ENCODE assay signal across 12 cellular contexts in genomic region chr17:8574687-8575086, GRCh38. TPM values are rescaled to one million over a fixed set of nuclear protein-coding genes. Genes with fewer than 3 reads are reported as not detected.
DNase-seq lines count a peak whose midpoint lies in the region; ATAC-seq and TF ChIP-seq lines count a peak whose summit lies in the region.
"Had no signal": no experiment of that assay in that cellular context is flagged by ENCODE, and none has a peak within 500 bp of the region (broad histone marks: within the 10 kb centered on the region; RNA-seq: fewer than 3 reads in every experiment).

No MANE protein-coding gene starts in this region.

- no peak overlapping the region for H2AFZ ChIP-seq in OCI-LY7 (ENCODE audit: low read length)

- H3K9me3 ChIP-seq in A673 (ENCODE audit: low read depth, low read length, poor library complexity, severe bottlenecking), result no peaks in the 10 kb centered on the region
- no peaks in the 10 kb centered on the region for H3K9me3 ChIP-seq in OCI-LY7 (ENCODE audit: low read length)
- H3K9me3 ChIP-seq in esophagus muscularis mucosa, result no peaks in the 10 kb centered on the region
- H3K9me3 ChIP-seq in liver (ENCODE audit: control insufficient read depth in 4 of 4, low read length in 3 of 4), result no peaks in the 10 kb centered on the region
- no peaks in the 10 kb centered on the region for H3K9me3 ChIP-seq in tibial nerve
- H3K9me3 ChIP-seq: upper lobe of right lung had no signal

- 67% methylated on average over 9 of the region's 9 CpGs for WGBS in esophagus muscularis mucosa
- 84% methylated on average over 9 of the region's 9 CpGs for WGBS in liver
- 80 to 85% methylated on average over 9 of the region's 9 CpGs for WGBS in tibial nerve, 2 donors

- TF ChIP-seq POLR2A in esophagus muscularis mucosa (IDR thresholded peaks at IDR 0.05; ENCODE audit: low read depth), result no peak
- no peak for TF ChIP-seq POLR2A in tibial nerve (IDR thresholded peaks at IDR 0.05)

- no peaks in the 10 kb centered on the region for H4K20me1 ChIP-seq in OCI-LY7 (ENCODE audit: insufficient read depth, low read length)

- CTCF ChIA-PET in A673 (lab: Charles Lee), result no interaction called here
- CTCF ChIA-PET in OCI-LY7 (lab: Charles Lee; ENCODE audit: unreplicated experiment), result no interaction called here

- no peak for ATAC-seq in omental fat pad (ENCODE audit: low FRiP score)
- ATAC-seq: activated CD4-positive, alpha-beta T cell treated with anti-CD3 and anti-CD28 coated beads for 36 hours; upper lobe of right lung had no signal

- H3K27me3 ChIP-seq in A673 (replicated peaks; ENCODE audit: insufficient read depth, low read depth, low read length, poor library complexity), result no peaks in the 10 kb centered on the region
- H3K27me3 ChIP-seq in esophagus muscularis mucosa, result no peaks in the 10 kb centered on the region
- no peaks in the 10 kb centered on the region for H3K27me3 ChIP-seq in liver (ENCODE audit: control insufficient read depth in 4 of 4, insufficient read depth in 4 of 4, low read length in 3 of 4)
- no peaks in the 10 kb centered on the region for H3K27me3 ChIP-seq in tibial nerve
- H3K27me3 ChIP-seq: upper lobe of right lung had no signal

- H3K4me2 ChIP-seq in OCI-LY7 (ENCODE audit: low read length), result no peak overlapping the region

- no peaks in the 10 kb centered on the region for H3K79me2 ChIP-seq in OCI-LY7 (ENCODE audit: insufficient read depth, low read depth, low read length)

- TF ChIP-seq EP300 in esophagus muscularis mucosa (IDR thresholded peaks at IDR 0.05), result no peak
- no peak for TF ChIP-seq EP300 in tibial nerve (IDR thresholded peaks at IDR 0.05)

- no peak overlapping the region for H3K27ac ChIP-seq in A673 (ENCODE audit: low read depth, low read length, poor library complexity, severe bottlenecking)
- H3K27ac ChIP-seq in OCI-LY7 (ENCODE audit: low read depth, low read length, poor library complexity, severe bottlenecking), result no peak overlapping the region
- no peak overlapping the region for H3K27ac ChIP-seq in esophagus muscularis mucosa (replicated peaks in 1 of 4)
- no peak overlapping the region for H3K27ac ChIP-seq in liver (ENCODE audit: low read depth in 1 of 2, low read length in 2 of 2)
- no peak overlapping the region for H3K27ac ChIP-seq in tibial nerve
- H3K27ac ChIP-seq: upper lobe of right lung had no signal

- DNase-seq in A673 (ENCODE audit: low spot score), result no peak
- no peak for DNase-seq in OCI-LY7 (ENCODE audit: low spot score)
- no peak for DNase-seq in esophagus muscularis mucosa (ENCODE audit: extremely low spot score)
- no peak for DNase-seq in activated CD4-positive, alpha-beta T cell treated with anti-CD3 and anti-CD28 coated beads, Interleukin-2, amount 50 U/mL, for 4 hours
- DNase-seq in DMS 273 treated with DMSO at 0.1 percent for 48 hours (lab: John Stamatoyannopoulos, UW), result no peak
- no peak for DNase-seq in tibial nerve (ENCODE audit: low spot score in 2 of 2)
- no peak for DNase-seq in omental fat pad (ENCODE audit: low spot score)
- DNase-seq: activated CD4-positive, alpha-beta T cell treated with anti-CD3 and anti-CD28 coated beads for 36 hours; activated T-cell treated with anti-CD3 and anti-CD28 coated beads, Interleukin-2, amount 50 U/mL, for 24 hours; amniotic stem cell; upper lobe of right lung had no signal

- POLR2A ChIA-PET in A673 (lab: Charles Lee; ENCODE audit: low non-redundant PET), result no interaction called here
- POLR2A ChIA-PET in OCI-LY7 (lab: Charles Lee), result interaction anchor here (0.9 kb wide), 1 partner anchor 11 kb away, joined by 3 read pairs; no protein-coding TSS in a partner anchor

- H3K4me3 ChIP-seq in A673 (ENCODE audit: low read depth, low read length, poor library complexity, severe bottlenecking) (no peak overlapping the region), OCI-LY7 (ENCODE audit: low read depth, low read length, poor library complexity, severe bottlenecking) (no peak overlapping the region), esophagus muscularis mucosa (no peak overlapping the region), liver (ENCODE audit: low read depth in 1 of 3, low read length in 3 of 3) (no peak overlapping the region), tibial nerve (no peak overlapping the region)
- H3K4me3 ChIP-seq: upper lobe of right lung had no signal

- H3K36me3 ChIP-seq in A673 (ENCODE audit: insufficient read depth, low read length, poor library complexity, severe bottlenecking) (peaks cover 5% of the 10 kb centered on the region), OCI-LY7 (ENCODE audit: insufficient read depth, low read length) (0 out of 2 replicates have a peak, but pooled peaks cover 2% of the 10 kb centered on the region), esophagus muscularis mucosa (peaks cover 0 to 7% (median 3%) of the 10 kb centered on the region in 4 donors), liver (ENCODE audit: control insufficient read depth in 4 of 4, insufficient read depth in 3 of 4, low read depth in 1 of 4, low read length in 3 of 4) (peaks cover 0 to 3% (median under 1%) of the 10 kb centered on the region in 4 donors), tibial nerve (peaks cover 0 to 14% (median 0%) of the 10 kb centered on the region in 3 donors)

- TF ChIP-seq RAD21 in liver (IDR thresholded peaks at IDR 0.05), result peak; percentile 44 to 74

- no TSS peak for BruUV-seq in A673 (replicated peaks; lab: Mats Ljungman, UMichigan)
- no TSS peak for BruUV-seq in OCI-LY7 (replicated peaks; lab: Mats Ljungman, UMichigan)

- intact Hi-C loops in A673 (cut with micrococcal nuclease; ENCODE audit: unreplicated experiment), result loop anchor here (5.0 kb wide), 1 partner anchor 173 kb away; no protein-coding TSS in a partner anchor
- intact Hi-C loops in OCI-LY7 (cut with micrococcal nuclease; ENCODE audit: unreplicated experiment), result no loop called here
- intact Hi-C loops in esophagus muscularis mucosa (cut with DNase I), result loop anchor here (2.0 kb wide), 1 partner anchor 172 kb away; no protein-coding TSS in a partner anchor

- H3K9ac ChIP-seq in liver (ENCODE audit: low read depth in 1 of 2, low read length in 2 of 2), result no peak overlapping the region

- no peaks in the 10 kb centered on the region for H3K9me2 ChIP-seq in OCI-LY7 (ENCODE audit: insufficient read depth, low read length)

- 0 out of 2 replicates have a peak, but pooled peaks have one; percentile 24 for TF ChIP-seq CTCF in A673 (conservative IDR thresholded peaks at IDR 0.05; ENCODE audit: low read depth, low read length)
- TF ChIP-seq CTCF in OCI-LY7 (conservative IDR thresholded peaks at IDR 0.05; ENCODE audit: low read length), result 0 out of 2 replicates have a peak, but pooled peaks have one; percentile 14
- TF ChIP-seq CTCF in esophagus muscularis mucosa (IDR thresholded peaks at IDR 0.05), result peak; percentile 29 to 37 (median 33)
- TF ChIP-seq CTCF in liver (IDR thresholded peaks at IDR 0.05; ENCODE audit: low read depth, low read length, missing input control), result peak; percentile 21
- TF ChIP-seq CTCF in tibial nerve (IDR thresholded peaks at IDR 0.05), result peak in 1 of 5 experiments; percentile 23
- no peak for TF ChIP-seq CTCF in omental fat pad (IDR thresholded peaks at IDR 0.05)

- no peaks in the 10 kb centered on the region for H3K4me1 ChIP-seq in A673 (ENCODE audit: insufficient read depth, low read length, poor library complexity, severe bottlenecking)
- H3K4me1 ChIP-seq in OCI-LY7 (ENCODE audit: insufficient read depth, low read length, poor library complexity, severe bottlenecking), result no peaks in the 10 kb centered on the region
- H3K4me1 ChIP-seq in esophagus muscularis mucosa, result no peaks in the 10 kb centered on the region
- no peaks in the 10 kb centered on the region for H3K4me1 ChIP-seq in liver (ENCODE audit: control insufficient read depth in 4 of 4, insufficient read depth in 4 of 4, low read length in 3 of 4)
- no peaks in the 10 kb centered on the region for H3K4me1 ChIP-seq in tibial nerve
- H3K4me1 ChIP-seq: upper lobe of right lung had no signal

TF ChIP-seq in liver, 16 proteins besides CTCF, POLR2A, EP300 and RAD21 (continues in another document):
- TF ChIP-seq HNF4G (IDR thresholded peaks at IDR 0.05), result no peak
- no peak for TF ChIP-seq EGR1 (IDR thresholded peaks at IDR 0.05; ENCODE audit: low read depth in 2 of 2)
- TF ChIP-seq GABPA (IDR thresholded peaks at IDR 0.05 in 1 of 2, conservative IDR thresholded peaks at IDR 0.05 in 1 of 2), result no peak
- no peak for TF ChIP-seq SP1 (IDR thresholded peaks at IDR 0.05)
- TF ChIP-seq NR2F2 (IDR thresholded peaks at IDR 0.05), result no peak
- TF ChIP-seq REST (IDR thresholded peaks at IDR 0.05), result no peak
- TF ChIP-seq ATF3 (IDR thresholded peaks at IDR 0.05), result no peak
- TF ChIP-seq RXRA (IDR thresholded peaks at IDR 0.05), result no peak

RNA-seq across cellular contexts. Expression of gene MYH10, which starts 55.8 kb away (rescaled TPM):
- total RNA-seq in A673 (2021), result 129 and 167 TPM in 2 replicates
- total RNA-seq in OCI-LY7 (2014; rRNA removed; shearing (Covaris generic)), result 41.9 and 55.0 TPM in 2 replicates
- 50.6 and 60.4 TPM in 2 replicates for total RNA-seq in OCI-LY7 (2022)
- total RNA-seq in esophagus muscularis mucosa, result 10 to 100 TPM; 18.9 to 42.0 (median 29.3) TPM
- total RNA-seq in liver, result 10 to 100 TPM; 37.8 to 79.1 TPM
- polyA plus RNA-seq in liver, result 10 to 100 TPM in 1 of 2 donors, 1 to 10 TPM in 1; 9.1 to 13.9 TPM
- 10 to 100 TPM; 29.3 to 50.0 (median 35.4) TPM for total RNA-seq in tibial nerve
- 10 to 100 TPM; 41.1 to 99.3 (median 51.8) TPM for total RNA-seq in omental fat pad

Comparison
In these comparisons a context has a peak if more than half of its experiments do, and no peak if none do; other contexts are left out.
1. CTCF ChIP-seq: peak in A673 (single experiment), OCI-LY7 (single experiment), esophagus muscularis mucosa (3 of 3) and liver (single experiment); none in omental fat pad (0 of 3).